ENCODE assay signal across 1 cellular context in genomic region chr11:3904228-3904627, GRCh38.
TF ChIP-seq lines count a peak whose summit lies in the region.

No MANE protein-coding gene starts in this region.

TF ChIP-seq in HepG2, 621 proteins besides CTCF, POLR2A, EP300 and RAD21 (continued from another document):
- no peak for TF ChIP-seq SKIL (CRISPR knock-in tag; IDR thresholded peaks at IDR 0.05; ENCODE audit: borderline replicate concordance)
- no peak for TF ChIP-seq TRAFD1 (CRISPR knock-in tag; IDR thresholded peaks at IDR 0.05; ENCODE audit: borderline replicate concordance)
- TF ChIP-seq ZNF614 (CRISPR knock-in tag; IDR thresholded peaks at IDR 0.05; ENCODE audit: borderline replicate concordance): no peak
- no peak for TF ChIP-seq GATAD1 (CRISPR knock-in tag; IDR thresholded peaks at IDR 0.05)
- no peak for TF ChIP-seq FOXO4 (CRISPR knock-in tag; conservative IDR thresholded peaks at IDR 0.05)
- TF ChIP-seq RAD51 (IDR thresholded peaks at IDR 0.05; ENCODE audit: borderline replicate concordance): no peak
